13 cellular contexts compared by ENCODE assay signal in genomic region chr2:104861295-104862060, GRCh38. TPM values are rescaled to one million over a fixed set of nuclear protein-coding genes. Genes with fewer than 3 reads are reported as not detected.
A peak's percentile ranks its signal among the peaks of the same experiment; 100 is the strongest.
DNase-seq lines count a peak whose midpoint lies in the region; TF ChIP-seq lines count a peak whose summit lies in the region.
"Had no signal": no experiment of that assay in that cellular context is flagged by ENCODE, and none has a peak within 500 bp of the region (broad histone marks: within the 10 kb centered on the region; RNA-seq: fewer than 3 reads in every experiment).

No MANE protein-coding gene starts in this region.

- H3K27me3 ChIP-seq in NT2/D1 (ENCODE audit: insufficient read depth, insufficient read length) (peaks cover 99% of the 10 kb centered on the region), iPS-18a (ENCODE audit: control insufficient read depth, insufficient read depth, low read length) (peaks cover 100% of the 10 kb centered on the region)

- peak overlapping the region; percentile 72 for H3K4me3 Mint-ChIP-seq in progenitor cell of endocrine pancreas (ENCODE audit: low read depth)

- H3K36me3 ChIP-seq in ES-I3 (ENCODE audit: insufficient read depth, low read length) (no peaks in the 10 kb centered on the region), NT2/D1 (ENCODE audit: insufficient read depth, insufficient read length, low read length) (no peaks in the 10 kb centered on the region), iPS-18a (ENCODE audit: control insufficient read depth, low read depth, low read length) (no peaks in the 10 kb centered on the region)

- TF ChIP-seq CTCF in progenitor cell of endocrine pancreas (IDR thresholded peaks at IDR 0.05; ENCODE audit: unreplicated experiment): no peak

- H3K9me3 ChIP-seq in ES-I3 (ENCODE audit: control insufficient read depth, insufficient read depth, low read length) (no peaks in the 10 kb centered on the region), NT2/D1 (ENCODE audit: insufficient read depth, low read length) (no peaks in the 10 kb centered on the region), iPS-18a (ENCODE audit: control insufficient read depth, low read depth, low read length) (no peaks in the 10 kb centered on the region)

- no peak overlapping the region for H3K27ac Mint-ChIP-seq in progenitor cell of endocrine pancreas

- H3K27me3 Mint-ChIP-seq in progenitor cell of endocrine pancreas: peaks cover 94% of the 10 kb centered on the region

- peaks cover 6% of the 10 kb centered on the region for H3K4me1 Mint-ChIP-seq in progenitor cell of endocrine pancreas (ENCODE audit: low read depth)

- H3K9ac ChIP-seq in ES-I3 (ENCODE audit: low read depth, low read length): peak overlapping the region; percentile 36; the same call in 1 of the 2 replicates
- H3K9ac ChIP-seq in NT2/D1 (ENCODE audit: insufficient read length, low read depth): no peak overlapping the region
- no peak overlapping the region for H3K9ac ChIP-seq in iPS-18a (ENCODE audit: low read length)

- H3K4me1 ChIP-seq in ES-I3 (ENCODE audit: insufficient read depth, low read length) (peaks cover 5% of the 10 kb centered on the region; the same call in 1 of the 2 replicates), NT2/D1 (ENCODE audit: insufficient read depth, insufficient read length) (peaks cover 10% of the 10 kb centered on the region), iPS-18a (ENCODE audit: control insufficient read depth, low read depth, low read length) (peaks cover 15% of the 10 kb centered on the region)

- no peaks in the 10 kb centered on the region for H3K36me3 Mint-ChIP-seq in progenitor cell of endocrine pancreas (ENCODE audit: insufficient read depth)

- H3K4me3 ChIP-seq in NT2/D1 (ENCODE audit: insufficient read length, low read depth): peak overlapping the region; percentile 29
- H3K4me3 ChIP-seq in iPS-18a (ENCODE audit: low read length): peak overlapping the region; percentile 60
- H3K4me3 ChIP-seq: lung had no signal

- H3K27ac ChIP-seq in iPS-18a (ENCODE audit: low read length): no peak overlapping the region
- H3K27ac ChIP-seq: VCaP had no signal

- DNase-seq in NT2/D1 (ENCODE audit: low read depth, low spot score) (no peak), progenitor cell of endocrine pancreas (ENCODE audit: low spot score, unreplicated experiment) (no peak), activated gamma-delta T cell (lab: John Stamatoyannopoulos, UW) (no peak), NCI-H187 (lab: John Stamatoyannopoulos, UW) (no peak), NCI-H1436 treated with DMSO at 0.1 percent for 48 hours (lab: John Stamatoyannopoulos, UW) (no peak)
- DNase-seq: MM.1S, SIG-M5 had no signal

- H3K9me3 Mint-ChIP-seq in progenitor cell of endocrine pancreas (ENCODE audit: low read depth): no peaks in the 10 kb centered on the region

RNA-seq across cellular contexts. Expression of gene POU3F3, which starts 7.6 kb away (rescaled TPM):
- not detected in 2 replicates for total RNA-seq in progenitor cell of endocrine pancreas
- total RNA-seq: fibroblast of villous mesenchyme, NCI-H460 had no signal
